In genomic region chr18:9914334-9914583, GRCh38 we compare ENCODE assay signal across 8 cellular contexts. TPM values are rescaled to one million over a fixed set of nuclear protein-coding genes. Genes with fewer than 3 reads are reported as not detected.
DNase-seq lines count a peak whose midpoint lies in the region; ATAC-seq and TF ChIP-seq lines count a peak whose summit lies in the region.

No MANE protein-coding gene starts in this region.

- H3K36me3 ChIP-seq in kidney epithelial cell (ENCODE audit: control insufficient read depth, insufficient read depth, low read length) (no peaks in the 10 kb centered on the region), tibial artery (no peaks in the 10 kb centered on the region)

- H3K27ac ChIP-seq in tibial artery, result peak overlapping the region; percentile 96 to 100

- H3K4me3 ChIP-seq in GM12864 (ENCODE audit: low read depth, low read length) (peak overlapping the region; percentile 95), kidney epithelial cell (ENCODE audit: low read depth, low read length) (peak overlapping the region; percentile 78), tibial artery (peak overlapping the region; percentile 90 to 99)

- POLR2A ChIA-PET in activated naive CD8-positive, alpha-beta T cell treated with anti-CD3 and anti-CD28 coated beads, Interleukin-2, amount 10 ng/mL, durations not matched to agents 7 days and 5 days (lab: Charles Lee), result interaction anchor here (0.9 to 2.2 kb wide), 5 partner anchors 9 to 1311 kb away, joined by 3 to 12 read pairs (median 8); no protein-coding TSS in a partner anchor

- in situ Hi-C loops in GM13976 (cut with MboI; ENCODE audit: low sequenced_read_pairs, unreplicated experiment), result no loop called here

- H3K4me1 ChIP-seq in tibial artery, result peaks cover 0 to 40% (median 25%) of the 10 kb centered on the region in 4 donors

- DNase-seq in GM12864 (ENCODE audit: low read depth) (no peak), kidney epithelial cell (ENCODE audit: low read depth) (no peak), tibial artery (no peak), GM13976 (ENCODE audit: low spot score) (no peak), globus pallidus (ENCODE audit: low spot score) (no peak), NCI-H524 treated with DMSO at 0.1 percent for 48 hours (lab: John Stamatoyannopoulos, UW) (no peak)
- no peak for DNase-seq in activated naive CD8-positive, alpha-beta T cell treated with anti-CD3 and anti-CD28 coated beads, Interleukin-2, amount 10 ng/mL, durations not matched to agents 7 days and 5 days

- H3K27ac Mint-ChIP-seq in activated naive CD8-positive, alpha-beta T cell treated with anti-CD3 and anti-CD28 coated beads, Interleukin-2, amount 10 ng/mL, durations not matched to agents 7 days and 5 days, result peak overlapping the region; percentile 57

- TF ChIP-seq CTCF in GM12864 (IDR thresholded peaks at IDR 0.05; ENCODE audit: low read depth, low read length, missing control alignments) (no peak), kidney epithelial cell (IDR thresholded peaks at IDR 0.05; ENCODE audit: insufficient read depth, low read length, poor library complexity, severe bottlenecking) (no peak), tibial artery (IDR thresholded peaks at IDR 0.05) (no peak), GM13976 (IDR thresholded peaks at IDR 0.05; ENCODE audit: borderline replicate concordance, control extremely low read depth, extremely low read depth, insufficient read depth, missing control alignments) (no peak)

- peak overlapping the region; percentile 91 for H3K4me3 Mint-ChIP-seq in activated naive CD8-positive, alpha-beta T cell treated with anti-CD3 and anti-CD28 coated beads, Interleukin-2, amount 10 ng/mL, durations not matched to agents 7 days and 5 days

- H3K4me1 Mint-ChIP-seq in activated naive CD8-positive, alpha-beta T cell treated with anti-CD3 and anti-CD28 coated beads, Interleukin-2, amount 10 ng/mL, durations not matched to agents 7 days and 5 days, result peaks cover 22% of the 10 kb centered on the region

- H3K27me3 Mint-ChIP-seq in activated naive CD8-positive, alpha-beta T cell treated with anti-CD3 and anti-CD28 coated beads, Interleukin-2, amount 10 ng/mL, durations not matched to agents 7 days and 5 days, result peaks cover 11% of the 10 kb centered on the region

- no peaks in the 10 kb centered on the region for H3K36me3 Mint-ChIP-seq in activated naive CD8-positive, alpha-beta T cell treated with anti-CD3 and anti-CD28 coated beads, Interleukin-2, amount 10 ng/mL, durations not matched to agents 7 days and 5 days

- H3K9me3 Mint-ChIP-seq in activated naive CD8-positive, alpha-beta T cell treated with anti-CD3 and anti-CD28 coated beads, Interleukin-2, amount 10 ng/mL, durations not matched to agents 7 days and 5 days, result no peaks in the 10 kb centered on the region

- intact Hi-C loops in tibial artery (cut with DNase I; ENCODE audit: low total_unique reads), result loop anchor here (10.0 kb wide), 3 partner anchors 109 to 299 kb away; partner anchors contain the start of genes PPP4R1 and RAB31

- H3K9me3 ChIP-seq in tibial artery, result no peaks in the 10 kb centered on the region

- H3K27me3 ChIP-seq in kidney epithelial cell (ENCODE audit: control insufficient read depth, insufficient read depth, low read length) (no peaks in the 10 kb centered on the region), tibial artery (no peaks in the 10 kb centered on the region)

- peak; percentile 18 for ATAC-seq in HG02870 (IDR thresholded peaks at IDR 0.05; ENCODE audit: unreplicated experiment)
- ATAC-seq in activated naive CD8-positive, alpha-beta T cell treated with anti-CD3 and anti-CD28 coated beads, Interleukin-2, amount 10 ng/mL, durations not matched to agents 7 days and 5 days (ENCODE audit: low read depth), result no peak

RNA-seq across cellular contexts. Expression of gene VAPA, which starts 0.4 kb away (rescaled TPM):
- total RNA-seq in activated naive CD8-positive, alpha-beta T cell treated with anti-CD3 and anti-CD28 coated beads, Interleukin-2, amount 10 ng/mL, durations not matched to agents 7 days and 5 days, result 100 to 1,000 TPM; 125 to 129 TPM
- total RNA-seq in kidney epithelial cell, result 169 and 173 TPM in 2 replicates

RNA-seq across cellular contexts. Expression of gene TXNDC2, which starts 28.5 kb away (rescaled TPM):
- not detected for total RNA-seq in activated naive CD8-positive, alpha-beta T cell treated with anti-CD3 and anti-CD28 coated beads, Interleukin-2, amount 10 ng/mL, durations not matched to agents 7 days and 5 days
- total RNA-seq in kidney epithelial cell, result not detected in 2 replicates
